9 cellular contexts compared by ENCODE assay signal in genomic region chr2:240134956-240135520, GRCh38. TPM values are rescaled to one million over a fixed set of nuclear protein-coding genes. Genes with fewer than 3 reads are reported as not detected.
A peak's percentile ranks its signal among the peaks of the same experiment; 100 is the strongest.
DNase-seq lines count a peak whose midpoint lies in the region; TF ChIP-seq lines count a peak whose summit lies in the region.
"Had no signal": no experiment of that assay in that cellular context is flagged by ENCODE, and none has a peak within 500 bp of the region (broad histone marks: within the 10 kb centered on the region; RNA-seq: fewer than 3 reads in every experiment).

No MANE protein-coding gene starts in this region.

- peak overlapping the region; percentile 90 for H3K4me3 Mint-ChIP-seq in activated naive CD4-positive, alpha-beta T cell treated with anti-CD3 and anti-CD28 coated beads for 36 hours

- H3K4me1 ChIP-seq in urinary bladder (ENCODE audit: insufficient read depth), result no peaks in the 10 kb centered on the region

- no peak for TF ChIP-seq CTCF in cardiac fibroblast (IDR thresholded peaks at IDR 0.05; ENCODE audit: low read depth, low read length)

- H3K27me3 Mint-ChIP-seq in activated naive CD4-positive, alpha-beta T cell treated with anti-CD3 and anti-CD28 coated beads for 36 hours (ENCODE audit: low read depth), result no peaks in the 10 kb centered on the region

- no peaks in the 10 kb centered on the region for H3K9me3 Mint-ChIP-seq in activated naive CD4-positive, alpha-beta T cell treated with anti-CD3 and anti-CD28 coated beads for 36 hours

- H3K4me1 Mint-ChIP-seq in activated naive CD4-positive, alpha-beta T cell treated with anti-CD3 and anti-CD28 coated beads for 36 hours (ENCODE audit: low read depth), result peaks cover 25% of the 10 kb centered on the region

- H3K4me3 ChIP-seq in cardiac fibroblast (replicated peaks in 1 of 2; ENCODE audit: low read depth in 2 of 2, low read length in 2 of 2), result peak overlapping the region; percentile 90 to 94
- H3K4me3 ChIP-seq in urinary bladder (ENCODE audit: low read depth, low read length), result peak overlapping the region; percentile 96

- no peak overlapping the region for H3K27ac ChIP-seq in urinary bladder (ENCODE audit: low read depth)

- 78% methylated on average over 15 of the region's 15 CpGs for WGBS in urinary bladder

- CTCF ChIA-PET in activated naive CD4-positive, alpha-beta T cell treated with anti-CD3 and anti-CD28 coated beads for 36 hours (lab: Charles Lee), result no interaction called here

- H3K27ac Mint-ChIP-seq in activated naive CD4-positive, alpha-beta T cell treated with anti-CD3 and anti-CD28 coated beads for 36 hours, result peak overlapping the region; percentile 74

- no peaks in the 10 kb centered on the region for H3K36me3 ChIP-seq in urinary bladder (ENCODE audit: insufficient read depth)

- no peak for DNase-seq in activated naive CD4-positive, alpha-beta T cell treated with anti-CD3 and anti-CD28 coated beads for 36 hours
- DNase-seq in activated naive CD4-positive, alpha-beta T cell treated with anti-CD3 and anti-CD28 coated beads, Interleukin-2, amount 50 U/mL, for 16 hours, result no peak
- DNase-seq in cardiac fibroblast (ENCODE audit: low read depth in 2 of 2) (no peak), mesenteric fat pad (ENCODE audit: low spot score) (peak; percentile 47), COR-L47 (lab: John Stamatoyannopoulos, UW) (no peak), NCI-H2171 treated with DMSO at 0.1 percent for 48 hours (lab: John Stamatoyannopoulos, UW) (no peak)
- DNase-seq in central memory CD4-positive, alpha-beta T cell, result no peak
- DNase-seq: dermis blood vessel endothelial cell had no signal

- peaks cover 16% of the 10 kb centered on the region for H3K36me3 Mint-ChIP-seq in activated naive CD4-positive, alpha-beta T cell treated with anti-CD3 and anti-CD28 coated beads for 36 hours (ENCODE audit: low read depth)

- intact Hi-C loops in activated naive CD4-positive, alpha-beta T cell treated with anti-CD3 and anti-CD28 coated beads for 36 hours (cut with micrococcal nuclease), result loop anchor here (5.0 kb wide), 2 partner anchors 733 to 1182 kb away; partner anchors contain the start of genes HDAC4, HDLBP and SEPTIN2

RNA-seq across cellular contexts. Expression of gene COPS9, which starts 1.1 kb away (rescaled TPM):
- total RNA-seq in activated naive CD4-positive, alpha-beta T cell treated with anti-CD3 and anti-CD28 coated beads for 36 hours, result 10 to 100 TPM; 84.5 to 91.3 TPM
- total RNA-seq in mesenteric fat pad (118 TPM), urinary bladder (53.5 TPM)
- 217 TPM for polyA plus RNA-seq in urinary bladder

RNA-seq across cellular contexts. Expression of gene OTOS, which starts 5.4 kb away (rescaled TPM):
- total RNA-seq in activated naive CD4-positive, alpha-beta T cell treated with anti-CD3 and anti-CD28 coated beads for 36 hours, result not detected
- total RNA-seq in mesenteric fat pad (not detected), urinary bladder (not detected)
- not detected for polyA plus RNA-seq in urinary bladder
- total RNA-seq: dermis blood vessel endothelial cell had no signal
